In genomic region chr17:31536451-31536850, GRCh38 we compare ENCODE assay signal across 23 cellular contexts.
"Had no signal": no experiment of that assay in that cellular context is flagged by ENCODE, and none has a peak within 500 bp of the region (broad histone marks: within the 10 kb centered on the region; RNA-seq: fewer than 3 reads in every experiment).

No MANE protein-coding gene starts in this region.

- ATAC-seq: left colon, right lobe of liver had no signal

- H3K27me3 ChIP-seq: adrenal gland, ascending aorta, brain microvascular endothelial cell, right lobe of liver, upper lobe of left lung had no signal

- H3K4me1 Mint-ChIP-seq: activated T-helper 17 cell treated with anti-CD3 and anti-CD28 coated beads, Interleukin-2, amount 50 U/mL, for 72 hours had no signal

- H3K9me3 Mint-ChIP-seq: activated naive CD4-positive, alpha-beta T cell treated with anti-CD3 and anti-CD28 coated beads, Interleukin-2, amount 50 U/mL, for 72 hours; activated T-cell treated with anti-CD3 and anti-CD28 coated beads, Interleukin-2, amount 50 U/mL, for 24 hours; activated T-helper 17 cell treated with anti-CD3 and anti-CD28 coated beads, Interleukin-2, amount 50 U/mL, for 72 hours; memory B cell; nephron had no signal

- H3K4me1 ChIP-seq: adrenal gland, right lobe of liver had no signal

- DNase-seq: activated CD4-positive, CD25-positive, alpha-beta regulatory T cell treated with anti-CD3 and anti-CD28 coated beads, Interleukin-2, amount 50 U/mL, for 72 hours; activated CD8-positive, alpha-beta memory T cell treated with anti-CD3 and anti-CD28 coated beads, Interleukin-2, amount 50 U/mL, for 4 hours; adrenal gland; brain microvascular endothelial cell; caudate nucleus; dermis blood vessel endothelial cell; effector CD8-positive, alpha-beta T cell; erythroblast; foreskin fibroblast; left colon; nucleus accumbens; right lobe of liver; small intestine; stimulated activated CD4-positive, alpha-beta T cell treated with anti-CD3 and anti-CD28 coated beads, Interleukin-15, amount 100 ng/mL, for 24 hours; stimulated activated CD8-positive, alpha-beta memory T cell treated with anti-CD3 and anti-CD28 coated beads, Interleukin-4, amount 100 ng/mL, for 48 hours; upper lobe of left lung had no signal

- H3K27me3 Mint-ChIP-seq: activated T-cell treated with anti-CD3 and anti-CD28 coated beads, Interleukin-2, amount 50 U/mL, for 24 hours; activated T-helper 17 cell treated with anti-CD3 and anti-CD28 coated beads, Interleukin-2, amount 50 U/mL, for 72 hours; memory B cell had no signal

- H3K36me3 Mint-ChIP-seq: activated naive CD4-positive, alpha-beta T cell treated with anti-CD3 and anti-CD28 coated beads, Interleukin-2, amount 50 U/mL, for 72 hours had no signal

- H3K36me3 ChIP-seq: adrenal gland, ascending aorta, brain microvascular endothelial cell, thoracic aorta had no signal

- H3K4me3 Mint-ChIP-seq: activated T-cell treated with anti-CD3 and anti-CD28 coated beads, Interleukin-2, amount 50 U/mL, for 24 hours; activated T-helper 17 cell treated with anti-CD3 and anti-CD28 coated beads, Interleukin-2, amount 50 U/mL, for 72 hours; nephron had no signal

- H3K9me3 ChIP-seq: adrenal gland, ascending aorta, right lobe of liver, thoracic aorta, upper lobe of left lung had no signal

- H3K27ac Mint-ChIP-seq: activated T-cell treated with anti-CD3 and anti-CD28 coated beads, Interleukin-2, amount 50 U/mL, for 24 hours; activated T-helper 17 cell treated with anti-CD3 and anti-CD28 coated beads, Interleukin-2, amount 50 U/mL, for 72 hours; memory B cell had no signal

- H3K4me3 ChIP-seq: adrenal gland, ascending aorta, right lobe of liver, thoracic aorta, upper lobe of left lung had no signal

- H3K27ac ChIP-seq: adrenal gland, ascending aorta, brain microvascular endothelial cell, right lobe of liver, thoracic aorta, upper lobe of left lung had no signal
